ENCODE assay signal across 1 cellular context in genomic region chr7:1670894-1671875, GRCh38.
TF ChIP-seq lines count a peak whose summit lies in the region.

No MANE protein-coding gene starts in this region.

TF ChIP-seq in GM23338, 12 proteins besides CTCF, POLR2A, EP300 and RAD21 (continued from another document):
- TF ChIP-seq ZNF462 (CRISPR knock-in tag; IDR thresholded peaks at IDR 0.05) (no peak), EZH2phosphoT487 (IDR thresholded peaks at IDR 0.05; ENCODE audit: unreplicated experiment) (no peak), EZH2 (IDR thresholded peaks at IDR 0.05; ENCODE audit: low read depth, unreplicated experiment) (no peak), CREB1 (CRISPR knock-in tag; IDR thresholded peaks at IDR 0.05; ENCODE audit: low read depth) (no peak), JUNB (IDR thresholded peaks at IDR 0.05; ENCODE audit: unreplicated experiment) (no peak), ZNF114 (CRISPR knock-in tag; IDR thresholded peaks at IDR 0.05) (no peak), ZNF331 (CRISPR knock-in tag; IDR thresholded peaks at IDR 0.05; ENCODE audit: low read depth) (no peak), STAT1 (IDR thresholded peaks at IDR 0.05; ENCODE audit: unreplicated experiment) (no peak), NANOG (IDR thresholded peaks at IDR 0.05; ENCODE audit: borderline replicate concordance) (no peak)
